19 cellular contexts compared by ENCODE assay signal in the genomic region with DNA sequence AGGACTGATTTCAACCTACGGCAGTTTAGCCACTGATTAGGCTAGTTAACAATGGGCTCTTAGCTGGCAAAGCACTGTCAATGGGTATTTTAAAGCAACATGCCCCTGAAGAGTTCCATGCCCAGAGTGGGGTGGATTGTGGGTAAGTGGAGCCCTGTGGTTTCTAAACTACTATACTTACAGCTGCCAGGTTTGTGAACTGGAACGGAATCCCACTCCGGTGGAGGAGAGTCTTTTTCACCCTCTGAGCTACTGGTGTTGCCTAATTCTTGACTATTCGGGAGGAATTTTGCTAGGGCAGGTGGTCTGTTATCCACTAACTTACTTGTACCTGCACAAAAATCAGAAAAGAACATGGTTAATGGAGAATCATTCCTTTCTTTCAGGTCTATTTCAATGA. TPM values are rescaled to one million over a fixed set of nuclear protein-coding genes. Genes with fewer than 3 reads are reported as not detected.
DNase-seq lines count a peak whose midpoint lies in the region; ATAC-seq and TF ChIP-seq lines count a peak whose summit lies in the region.
"Had no signal": no experiment of that assay in that cellular context is flagged by ENCODE, and none has a peak within 500 bp of the region (broad histone marks: within the 10 kb centered on the region; RNA-seq: fewer than 3 reads in every experiment).

No MANE protein-coding gene starts in this region.

- TF ChIP-seq CTCF in left ventricle myocardium inferior (IDR thresholded peaks at IDR 0.05; ENCODE audit: borderline replicate concordance) (no peak), heart right ventricle (IDR thresholded peaks at IDR 0.05) (no peak), ovary (IDR thresholded peaks at IDR 0.05) (no peak)

- H3K27me3 ChIP-seq in left ventricle myocardium inferior (ENCODE audit: low read depth) (no peaks in the 10 kb centered on the region), heart right ventricle (no peaks in the 10 kb centered on the region), ovary (no peaks in the 10 kb centered on the region)
- H3K27me3 ChIP-seq: SJSA1 had no signal

- ATAC-seq in heart right ventricle (no peak), GM18870 (IDR thresholded peaks at IDR 0.05; ENCODE audit: unreplicated experiment) (no peak)
- ATAC-seq: CD8-positive, alpha-beta T cell had no signal

- H3K9me3 ChIP-seq in left ventricle myocardium inferior (replicated peaks), result no peaks in the 10 kb centered on the region
- H3K9me3 ChIP-seq in heart right ventricle, result no peaks in the 10 kb centered on the region
- H3K9me3 ChIP-seq in ovary, result no peaks in the 10 kb centered on the region
- H3K9me3 ChIP-seq: SJSA1 had no signal

- H3K36me3 ChIP-seq in left ventricle myocardium inferior (peaks cover 45% of the 10 kb centered on the region), heart right ventricle (peaks cover 0 to 72% (median 27%) of the 10 kb centered on the region in 9 donors), ovary (no peaks in the 10 kb centered on the region)

- H3K4me3 ChIP-seq in left ventricle myocardium inferior (no peak overlapping the region), heart right ventricle (no peak overlapping the region), ovary (no peak overlapping the region)
- H3K4me3 ChIP-seq: SJSA1 had no signal

- TF ChIP-seq EP300 in ovary (IDR thresholded peaks at IDR 0.05), result no peak

- H3K4me1 ChIP-seq in left ventricle myocardium inferior, result peaks cover 66% of the 10 kb centered on the region
- H3K4me1 ChIP-seq in heart right ventricle, result peaks cover 0 to 60% (median 32%) of the 10 kb centered on the region in 9 donors
- H3K4me1 ChIP-seq in ovary (ENCODE audit: insufficient read depth), result peaks cover 2% of the 10 kb centered on the region
- H3K4me1 ChIP-seq: SJSA1 had no signal

- DNase-seq in left ventricle myocardium inferior (no peak), heart right ventricle (no peak), NCI-H2029 treated with DMSO at 0.1 percent for 48 hours (lab: John Stamatoyannopoulos, UW) (peak; percentile 72), iPS-NIHi11 (ENCODE audit: low spot score) (peak; percentile 31), ovary (no peak), SKM-1 treated with dmso at 0.1 percent for 144 hours (lab: John Stamatoyannopoulos, UW; ENCODE audit: unreplicated experiment) (no peak), NCI-H524 (lab: John Stamatoyannopoulos, UW) (no peak)
- DNase-seq: CD8-positive, alpha-beta T cell; EL; H7; MM.1S; NCI-H1436 treated with DMSO at 0.1 percent for 48 hours; NCI-H526; NK-92 treated with Interleukin-12 subunit alpha and Interleukin-12 subunit beta, amount 100 ng/mL, for 24 hours; OCI-M1; RPMI8226 had no signal

- 84 to 90% methylated on average over 4 of the region's 4 CpGs for WGBS in heart right ventricle, 2 donors
- WGBS in ovary, 3 donors, result 95 to 98% (median 97%) methylated on average over 4 of the region's 4 CpGs

- TF ChIP-seq POLR2A in ovary (IDR thresholded peaks at IDR 0.05), result no peak

- intact Hi-C loops in left ventricle myocardium inferior (cut with micrococcal nuclease), result no loop called here
- intact Hi-C loops in heart right ventricle (cut with DNase I), result no loop called here
- intact Hi-C loops in ovary (cut with DNase I), result no loop called here

- H3K27ac ChIP-seq in left ventricle myocardium inferior (replicated peaks), result peak overlapping the region; percentile 66
- peak overlapping the region in 5 of 10 donors; percentile 21 to 67 (median 42) for H3K27ac ChIP-seq in heart right ventricle
- no peak overlapping the region for H3K27ac ChIP-seq in ovary
- H3K27ac ChIP-seq: SJSA1 had no signal

RNA-seq across cellular contexts. Expression of a gene that starts 52.6 kb away (rescaled TPM):
- total RNA-seq in left ventricle myocardium inferior (0.55 TPM), heart right ventricle (1 to 10 TPM in 3 of 10 donors, under 1 TPM in 7; 0.42 to 8.7 (median 0.67) TPM), ovary (1 to 10 TPM in 3 of 7 donors, under 1 TPM in 4; 0.45 to 2.0 (median 0.69) TPM)
- polyA plus RNA-seq in heart right ventricle (1 to 10 TPM in 1 of 2 donors, under 1 TPM in 1; 0.61 to 1.3 TPM), ovary (1 to 10 TPM in 1 of 2 donors, under 1 TPM in 1; 0.75 to 1.2 TPM)
- total RNA-seq: A673, SJSA1 had no signal

Comparison
In these comparisons a context has a peak if more than half of its experiments do, and no peak if none do; other contexts are left out.
1. DNase-seq: peak in NCI-H2029 treated with DMSO at 0.1 percent for 48 hours (single experiment) and iPS-NIHi11 (single experiment); none in left ventricle myocardium inferior (single experiment), heart right ventricle (0 of 2), ovary (0 of 5), SKM-1 treated with dmso at 0.1 percent for 144 hours (single experiment) and NCI-H524 (0 of 2).